17 cellular contexts compared by ENCODE assay signal in the genomic region with DNA sequence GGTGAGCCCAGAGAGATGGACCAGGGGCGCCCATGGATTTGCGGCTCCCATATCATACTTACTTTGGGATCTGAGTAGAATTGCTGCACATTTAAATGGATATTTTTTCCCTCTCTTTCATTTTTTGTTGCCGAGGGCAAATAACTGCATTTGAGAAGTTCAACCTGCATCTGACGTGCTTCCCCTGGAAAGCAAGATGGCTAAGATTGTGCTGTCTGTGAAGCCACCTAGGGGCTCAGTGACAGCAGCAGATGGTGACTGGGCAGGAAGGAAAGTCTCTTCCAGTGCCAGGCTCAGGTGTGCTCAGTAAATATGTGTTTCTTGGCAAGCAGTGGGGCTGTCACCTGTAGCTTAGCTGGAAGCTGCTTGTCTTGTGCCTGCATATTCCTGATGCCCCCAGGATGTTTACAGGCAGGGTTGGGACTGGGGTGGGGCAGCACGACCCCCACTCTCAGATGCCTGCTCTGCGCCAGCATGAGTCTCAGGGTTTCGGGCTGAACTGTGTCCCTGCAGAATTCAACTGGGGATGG. TPM values are rescaled to one million over a fixed set of nuclear protein-coding genes. Genes with fewer than 3 reads are reported as not detected.
DNase-seq lines count a peak whose midpoint lies in the region; ATAC-seq and TF ChIP-seq lines count a peak whose summit lies in the region.
"Had no signal": no experiment of that assay in that cellular context is flagged by ENCODE, and none has a peak within 500 bp of the region (broad histone marks: within the 10 kb centered on the region; RNA-seq: fewer than 3 reads in every experiment).

No MANE protein-coding gene starts in this region.

- H4K20me1 ChIP-seq in mammary epithelial cell (ENCODE audit: insufficient read depth, low read length) = no peaks in the 10 kb centered on the region
- H4K20me1 ChIP-seq: BLaER1 had no signal

- intact Hi-C loops in mammary epithelial cell (cut with micrococcal nuclease) = loop anchor here (2.0 to 10.0 kb wide), 2 partner anchors 293 to 497 kb away; no protein-coding TSS in a partner anchor
- intact Hi-C loops in MCF 10A (cut with micrococcal nuclease) = loop anchor here (10.0 kb wide), 1 partner anchor 117 kb away; no protein-coding TSS in a partner anchor
- intact Hi-C loops in transverse colon (cut with DNase I; ENCODE audit: low total_unique reads) = loop anchor here (10.0 kb wide), 1 partner anchor 297 kb away; no protein-coding TSS in a partner anchor

- TF ChIP-seq EP300 in transverse colon (IDR thresholded peaks at IDR 0.05; ENCODE audit: low read depth) = no peak

- H2AFZ ChIP-seq in mammary epithelial cell (ENCODE audit: low read depth, low read length) = peak overlapping the region; percentile 3

- DNase-seq in mammary epithelial cell = no peak
- DNase-seq in MCF 10A (ENCODE audit: unreplicated experiment) = no peak
- no peak for DNase-seq in epithelial cell of prostate (ENCODE audit: low read depth, low spot score)
- no peak for DNase-seq in neural crest cell (ENCODE audit: low read depth, low spot score)
- no peak for DNase-seq in transverse colon
- DNase-seq in inferior parietal cortex (ENCODE audit: extremely low spot score) = no peak
- DNase-seq: activated gamma-delta T cell, colonic mucosa, COR-L47, KG1, NCI-H1694 treated with DMSO at 0.1 percent for 48 hours, NCI-H446 treated with DMSO at 0.1 percent for 48 hours had no signal

- in situ Hi-C loops in mammary epithelial cell (cut with MboI; ENCODE audit: low sequenced_read_pairs in 2 of 2) = loop anchor here (10.0 to 25.0 kb wide), 4 partner anchors 167 to 297 kb away; no protein-coding TSS in a partner anchor
- in situ Hi-C loops in transverse colon (cut with MboI; ENCODE audit: low pct_ligation_motif_present in 1 of 4, low pct_unique_long_range_greater_than_20kb in 1 of 4, low sequenced_read_pairs in 3 of 4) = loop anchor here in 2 of 4 donors (10.0 kb wide), 1 partner anchor 297 kb away; no protein-coding TSS in a partner anchor

- 78% methylated on average over 7 of the region's 7 CpGs for WGBS in mammary epithelial cell (ENCODE audit: low coverage, missing lambda C conversion rate)
- WGBS in transverse colon (ENCODE audit: low coverage in 1 of 2), 2 donors = 88% methylated on average over 7 of the region's 7 CpGs; no CpG with 5 or more reads in 1 of the 2 donors

- H3K4me2 ChIP-seq in mammary epithelial cell (ENCODE audit: insufficient read depth, low read depth, low read length) = no peak overlapping the region
- H3K4me2 ChIP-seq: BLaER1 had no signal

- H3K9me3 ChIP-seq in mammary epithelial cell (replicated peaks; ENCODE audit: insufficient read depth, low read length) = no peaks in the 10 kb centered on the region
- H3K9me3 ChIP-seq in transverse colon = no peaks in the 10 kb centered on the region
- H3K9me3 ChIP-seq: BLaER1, colonic mucosa, Peyer's patch had no signal

- TF ChIP-seq CTCF in mammary epithelial cell (conservative IDR thresholded peaks at IDR 0.05 in 1 of 2, IDR thresholded peaks at IDR 0.05 in 1 of 2; ENCODE audit: extremely low read depth in 1 of 2, insufficient read depth in 1 of 2, low read depth in 1 of 2, low read length in 2 of 2) (no peak), MCF 10A (IDR thresholded peaks at IDR 0.05; ENCODE audit: unreplicated experiment) (no peak), neural crest cell (conservative IDR thresholded peaks at IDR 0.05) (no peak), transverse colon (IDR thresholded peaks at IDR 0.05) (no peak)

- no peak for TF ChIP-seq POLR2A in transverse colon (IDR thresholded peaks at IDR 0.05)

- H3K27me3 ChIP-seq in mammary epithelial cell (ENCODE audit: insufficient read depth, low read length) (no peaks in the 10 kb centered on the region), transverse colon (peaks cover 9% of the 10 kb centered on the region)
- H3K27me3 ChIP-seq: BLaER1, Peyer's patch had no signal

- BruUV-seq in mammary epithelial cell (replicated peaks; lab: Mats Ljungman, UMichigan) = no TSS peak
- no TSS peak for BruUV-seq in MCF 10A (replicated peaks; lab: Mats Ljungman, UMichigan)

- no peaks in the 10 kb centered on the region for H3K36me3 Mint-ChIP-seq in MCF 10A (ENCODE audit: insufficient read depth, unreplicated experiment)
- no peaks in the 10 kb centered on the region for H3K36me3 Mint-ChIP-seq in neural crest cell (ENCODE audit: low read depth)
- H3K36me3 Mint-ChIP-seq: brain had no signal

- no peak overlapping the region for H3K9ac ChIP-seq in mammary epithelial cell (ENCODE audit: insufficient read depth, low read length)
- H3K9ac ChIP-seq: BLaER1 had no signal

- H3K9me3 Mint-ChIP-seq in MCF 10A (ENCODE audit: unreplicated experiment) (no peaks in the 10 kb centered on the region), neural crest cell (no peaks in the 10 kb centered on the region)
- H3K9me3 Mint-ChIP-seq: activated CD8-positive, alpha-beta T cell treated with anti-CD3 and anti-CD28 coated beads for 36 hours; brain had no signal

- H3K4me1 Mint-ChIP-seq in MCF 10A (ENCODE audit: insufficient read depth, unreplicated experiment) = peaks cover 6% of the 10 kb centered on the region
- peaks cover 3% of the 10 kb centered on the region for H3K4me1 Mint-ChIP-seq in neural crest cell

- H3K27ac ChIP-seq in mammary epithelial cell (ENCODE audit: insufficient read depth, low read depth, low read length) = peak overlapping the region; percentile 25
- peak overlapping the region; percentile 69 for H3K27ac ChIP-seq in epithelial cell of prostate
- no peak overlapping the region for H3K27ac ChIP-seq in transverse colon
- H3K27ac ChIP-seq: BLaER1, colonic mucosa, Peyer's patch had no signal

- H3K27me3 Mint-ChIP-seq in MCF 10A (ENCODE audit: insufficient read depth, unreplicated experiment) = peaks cover 29% of the 10 kb centered on the region
- peaks cover 9% of the 10 kb centered on the region for H3K27me3 Mint-ChIP-seq in neural crest cell (ENCODE audit: low read depth)

- H3K4me3 ChIP-seq in mammary epithelial cell (replicated peaks in 1 of 3; ENCODE audit: insufficient read depth in 1 of 3, low read depth in 2 of 3, low read length in 3 of 3) (no peak overlapping the region), transverse colon (no peak overlapping the region)
- H3K4me3 ChIP-seq: BLaER1, colonic mucosa, Peyer's patch had no signal

- dilution Hi-C loops in mammary epithelial cell (cut with HindIII; ENCODE audit: low sequenced_read_pairs) = loop anchor here (25.0 kb wide), 1 partner anchor 289 kb away; no protein-coding TSS in a partner anchor

- H3K4me3 Mint-ChIP-seq in MCF 10A (ENCODE audit: unreplicated experiment) (no peak overlapping the region), neural crest cell (no peak overlapping the region)
- H3K4me3 Mint-ChIP-seq: activated CD8-positive, alpha-beta T cell treated with anti-CD3 and anti-CD28 coated beads for 36 hours; brain had no signal

- H3K79me2 ChIP-seq in mammary epithelial cell (ENCODE audit: insufficient read depth, low read length) = no peaks in the 10 kb centered on the region

- H3K36me3 ChIP-seq in mammary epithelial cell (ENCODE audit: insufficient read depth, low read length) (no peaks in the 10 kb centered on the region), transverse colon (no peaks in the 10 kb centered on the region)
- H3K36me3 ChIP-seq: BLaER1, colonic mucosa, Peyer's patch had no signal

- peaks cover 6% of the 10 kb centered on the region for H3K4me1 ChIP-seq in mammary epithelial cell (ENCODE audit: insufficient read depth, low read length)
- no peaks in the 10 kb centered on the region for H3K4me1 ChIP-seq in transverse colon
- H3K4me1 ChIP-seq: BLaER1, colonic mucosa, Peyer's patch had no signal

- POLR2A ChIA-PET in MCF 10A (lab: Yijun Ruan, JAX) = no interaction called here

- no peak for ATAC-seq in HG02588 (IDR thresholded peaks at IDR 0.05; ENCODE audit: unreplicated experiment)

- H3K27ac Mint-ChIP-seq in MCF 10A (ENCODE audit: low read depth, unreplicated experiment) = no peak overlapping the region
- H3K27ac Mint-ChIP-seq in neural crest cell (ENCODE audit: unreplicated experiment) = peak overlapping the region; percentile 12
- H3K27ac Mint-ChIP-seq: activated CD8-positive, alpha-beta T cell treated with anti-CD3 and anti-CD28 coated beads for 36 hours; brain had no signal

- CTCF ChIA-PET in mammary epithelial cell (lab: Charles Lee; ENCODE audit: low non-redundant PET) (no interaction called here), MCF 10A (lab: Yijun Ruan, JAX) (interaction anchor here (0.7 to 9.5 kb wide), 7 partner anchors 13 to 307 kb away, joined by 3 to 75 read pairs (median 4); no protein-coding TSS in a partner anchor)

RNA-seq across cellular contexts. Expression of gene ETV3, which starts 59.8 kb away (rescaled TPM):
- total RNA-seq in mammary epithelial cell (10 to 100 TPM; 20.5 to 34.1 TPM), MCF 10A (2022) (28.6 and 35.0 TPM in 2 replicates), neural crest cell (29.0 and 29.7 TPM in 2 replicates), transverse colon (10 to 100 TPM in 3 of 4 donors, 1 to 10 TPM in 1; 3.4 to 28.1 (median 18.1) TPM)
- polyA plus RNA-seq in mammary epithelial cell = 11.4 TPM
- polyA minus RNA-seq in mammary epithelial cell = 27.6 TPM

Comparison
In these comparisons a context has a peak if more than half of its experiments do, and no peak if none do; other contexts are left out.
1. H3K27ac ChIP-seq: peak in mammary epithelial cell (single experiment) and epithelial cell of prostate (single experiment); none in transverse colon (0 of 4).